Comparison of ENCODE assay signal across 8 cellular contexts in genomic region chr13:28718186-28718537, GRCh38. TPM values are rescaled to one million over a fixed set of nuclear protein-coding genes. Genes with fewer than 3 reads are reported as not detected.
DNase-seq lines count a peak whose midpoint lies in the region; ATAC-seq and TF ChIP-seq lines count a peak whose summit lies in the region.

No MANE protein-coding gene starts in this region.

- H2AFZ ChIP-seq in DND-41 (ENCODE audit: low read depth, low read length), result peak overlapping the region; percentile 90
- peak overlapping the region; percentile 96 for H2AFZ ChIP-seq in Loucy (ENCODE audit: low read length)
- H2AFZ ChIP-seq in PC-9, result no peak overlapping the region

- H3K4me3 ChIP-seq in DND-41 (ENCODE audit: low read depth in 1 of 2, low read length in 2 of 2) (peak overlapping the region; percentile 71 to 87), Loucy (ENCODE audit: low read length, poor library complexity, severe bottlenecking) (peak overlapping the region; percentile 90), urinary bladder (ENCODE audit: low read depth, low read length) (peak overlapping the region; percentile 60), PC-9 (no peak overlapping the region)

- H3K9me3 ChIP-seq in DND-41 (ENCODE audit: insufficient read depth, low read length, severe bottlenecking) (no peaks in the 10 kb centered on the region), Loucy (ENCODE audit: insufficient read depth, low read depth, low read length) (no peaks in the 10 kb centered on the region), PC-9 (ENCODE audit: insufficient read depth, low read depth) (no peaks in the 10 kb centered on the region)

- no peaks in the 10 kb centered on the region for H4K20me1 ChIP-seq in DND-41 (ENCODE audit: insufficient read depth, low read length)
- H4K20me1 ChIP-seq in Loucy (ENCODE audit: insufficient read depth, low read length, poor library complexity, severe bottlenecking), result no peaks in the 10 kb centered on the region
- no peaks in the 10 kb centered on the region for H4K20me1 ChIP-seq in PC-9 (ENCODE audit: insufficient read depth)

- WGBS in urinary bladder, result 5% methylated on average over 9 of the region's 9 CpGs

- TF ChIP-seq CTCF in DND-41 (IDR thresholded peaks at IDR 0.05; ENCODE audit: borderline replicate concordance, extremely low read depth, low read length, poor library complexity, severe bottlenecking) (no peak), Loucy (conservative IDR thresholded peaks at IDR 0.05; ENCODE audit: low read length) (no peak), chondrocyte (IDR thresholded peaks at IDR 0.05) (no peak), PC-9 (conservative IDR thresholded peaks at IDR 0.05) (no peak)

- CTCF ChIA-PET in PC-9 (lab: Charles Lee), result no interaction called here

- H3K79me2 ChIP-seq in DND-41 (ENCODE audit: insufficient read depth, low read length) (peaks cover 6% of the 10 kb centered on the region), Loucy (ENCODE audit: insufficient read depth, low read length) (peaks cover 13% of the 10 kb centered on the region), PC-9 (ENCODE audit: low read depth) (no peaks in the 10 kb centered on the region)

- H3K4me3 Mint-ChIP-seq in chondrocyte (ENCODE audit: unreplicated experiment) (peak overlapping the region; percentile 88), memory B cell (peak overlapping the region; percentile 96)

- H3K9me2 ChIP-seq in Loucy (replicated peaks; ENCODE audit: low read depth, low read length), result no peaks in the 10 kb centered on the region
- H3K9me2 ChIP-seq in PC-9 (ENCODE audit: insufficient read depth), result no peaks in the 10 kb centered on the region; the same call in 1 of the 2 replicates

- H3K27me3 Mint-ChIP-seq in chondrocyte (ENCODE audit: low read depth) (no peaks in the 10 kb centered on the region), memory B cell (no peaks in the 10 kb centered on the region)

- peak overlapping the region; percentile 72 for H3K27ac ChIP-seq in DND-41 (ENCODE audit: low read length)
- peak overlapping the region; percentile 79 for H3K27ac ChIP-seq in urinary bladder (ENCODE audit: low read depth)
- no peak overlapping the region for H3K27ac ChIP-seq in PC-9

- intact Hi-C loops in PC-9 (cut with micrococcal nuclease; ENCODE audit: unreplicated experiment), result no loop called here

- POLR2A ChIA-PET in PC-9 (lab: Charles Lee; ENCODE audit: unreplicated experiment), result interaction anchor here (0.6 kb wide), 1 partner anchor 9 kb away, joined by 5 read pairs; no protein-coding TSS in a partner anchor

- H3K27me3 ChIP-seq in DND-41 (ENCODE audit: insufficient read depth, low read length, poor library complexity) (no peaks in the 10 kb centered on the region), Loucy (ENCODE audit: insufficient read depth, low read length, poor library complexity, severe bottlenecking) (no peaks in the 10 kb centered on the region), PC-9 (ENCODE audit: insufficient read depth, low read depth) (no peaks in the 10 kb centered on the region)

- H3F3A ChIP-seq in Loucy (ENCODE audit: low read depth) (0 out of 2 replicates have a peak, but pooled peaks cover 3% of the 10 kb centered on the region), PC-9 (ENCODE audit: insufficient read depth, low read depth) (peaks cover 13% of the 10 kb centered on the region; the same call in 1 of the 2 replicates)

- H3K36me3 ChIP-seq in DND-41 (ENCODE audit: insufficient read depth, low read length), result peaks cover 10% of the 10 kb centered on the region
- no peaks in the 10 kb centered on the region for H3K36me3 ChIP-seq in Loucy (ENCODE audit: insufficient read depth, low read length)
- peaks cover 1% of the 10 kb centered on the region for H3K36me3 ChIP-seq in urinary bladder (ENCODE audit: insufficient read depth)
- H3K36me3 ChIP-seq in PC-9 (ENCODE audit: low read depth), result no peaks in the 10 kb centered on the region

- H3K36me3 Mint-ChIP-seq in chondrocyte (ENCODE audit: low read depth), result no peaks in the 10 kb centered on the region
- peaks cover 3% of the 10 kb centered on the region for H3K36me3 Mint-ChIP-seq in memory B cell

- H3K27ac Mint-ChIP-seq in chondrocyte (ENCODE audit: unreplicated experiment) (peak overlapping the region; percentile 99), memory B cell (peak overlapping the region; percentile 93)

- H3K9me3 Mint-ChIP-seq in chondrocyte (ENCODE audit: low read depth), result no peaks in the 10 kb centered on the region
- no peaks in the 10 kb centered on the region for H3K9me3 Mint-ChIP-seq in memory B cell

- peak overlapping the region; percentile 87 for H3K4me2 ChIP-seq in DND-41 (ENCODE audit: insufficient read depth, low read length)
- H3K4me2 ChIP-seq in Loucy (ENCODE audit: low read depth, low read length, poor library complexity, severe bottlenecking), result peak overlapping the region; percentile 95
- H3K4me2 ChIP-seq in PC-9, result no peak overlapping the region

- BruUV-seq in PC-9 (replicated peaks; lab: Mats Ljungman, UMichigan), result no TSS peak

- H3K4me1 Mint-ChIP-seq in chondrocyte (ENCODE audit: low read depth) (peaks cover 44% of the 10 kb centered on the region), memory B cell (peaks cover 18% of the 10 kb centered on the region)

- peaks cover 32% of the 10 kb centered on the region for H3K4me1 ChIP-seq in DND-41 (ENCODE audit: insufficient read depth, low read length)
- H3K4me1 ChIP-seq in Loucy (ENCODE audit: insufficient read depth, low read length, poor library complexity, severe bottlenecking), result peaks cover 32% of the 10 kb centered on the region
- H3K4me1 ChIP-seq in urinary bladder (ENCODE audit: insufficient read depth), result no peaks in the 10 kb centered on the region
- peaks cover 17% of the 10 kb centered on the region for H3K4me1 ChIP-seq in PC-9 (replicated peaks; ENCODE audit: insufficient read depth)

- ATAC-seq in DND-41 (ENCODE audit: insufficient read depth, low read depth), result no peak
- ATAC-seq in memory B cell (ENCODE audit: low read depth), result peak; percentile 0

- H3K9ac ChIP-seq in DND-41 (ENCODE audit: low read depth, low read length) (peak overlapping the region; percentile 74), Loucy (ENCODE audit: low read depth, low read length, poor library complexity, severe bottlenecking) (peak overlapping the region; percentile 77)

- DNase-seq in DND-41 (no peak), chondrocyte (ENCODE audit: low spot score) (no peak), memory B cell (ENCODE audit: low spot score in 2 of 2) (peak in 1 of 2 donors; percentile 3), PC-9 (no peak), NCI-H774 (lab: John Stamatoyannopoulos, UW) (no peak)
- no peak for DNase-seq in activated CD4-positive, alpha-beta T cell treated with anti-CD3 and anti-CD28 coated beads, Interleukin-2, amount 50 U/mL, for 48 hours

RNA-seq across cellular contexts. Expression of gene SLC46A3, which starts 0.6 kb away (rescaled TPM):
- 14.0 to 32.5 TPM (median 14.7 TPM) in 3 replicates for total RNA-seq in chondrocyte
- 6.5 TPM for total RNA-seq in urinary bladder
- 11.3 TPM for polyA plus RNA-seq in urinary bladder
- 0.15 and 0.25 TPM in 2 replicates for total RNA-seq in PC-9 (2021)

RNA-seq across cellular contexts. Expression of gene POMP, which starts 59.2 kb away (rescaled TPM):
- total RNA-seq in chondrocyte, result 82.6 to 93.7 TPM (median 85.5 TPM) in 3 replicates
- 49.6 TPM for total RNA-seq in urinary bladder
- polyA plus RNA-seq in urinary bladder, result 59.6 TPM
- 44.2 and 63.7 TPM in 2 replicates for total RNA-seq in PC-9 (2021)
